In genomic region chr12:67621112-67621511, GRCh38 we compare ENCODE assay signal across 2 cellular contexts.
TF ChIP-seq lines count a peak whose summit lies in the region.

No MANE protein-coding gene starts in this region.

TF ChIP-seq in HepG2, 621 proteins besides CTCF, POLR2A, EP300 and RAD21:
- TF ChIP-seq ZNF891 (CRISPR knock-in tag; IDR thresholded peaks at IDR 0.05) (no peak), ZNF33A (CRISPR knock-in tag; IDR thresholded peaks at IDR 0.05; ENCODE audit: borderline replicate concordance) (no peak), TMF1 (CRISPR knock-in tag; IDR thresholded peaks at IDR 0.05; ENCODE audit: low read depth) (no peak), ARID4A (CRISPR knock-in tag; IDR thresholded peaks at IDR 0.05; ENCODE audit: borderline replicate concordance) (no peak), ZNF225 (CRISPR knock-in tag; IDR thresholded peaks at IDR 0.05) (no peak), ZBTB39 (CRISPR knock-in tag; IDR thresholded peaks at IDR 0.05) (no peak), NR2F6 (IDR thresholded peaks at IDR 0.05) (no peak), NR2F6 (CRISPR knock-in tag; IDR thresholded peaks at IDR 0.05) (no peak), MXD4 (CRISPR knock-in tag; IDR thresholded peaks at IDR 0.05) (no peak), ATF2 (CRISPR knock-in tag; IDR thresholded peaks at IDR 0.05) (no peak), CBFB (CRISPR knock-in tag; IDR thresholded peaks at IDR 0.05) (no peak), RAD51 (IDR thresholded peaks at IDR 0.05; ENCODE audit: borderline replicate concordance) (no peak), NFE2L2 (IDR thresholded peaks at IDR 0.05; ENCODE audit: low read length) (peak; percentile 60), ZNF780A (CRISPR knock-in tag; IDR thresholded peaks at IDR 0.05) (no peak), MXD3 (CRISPR knock-in tag; IDR thresholded peaks at IDR 0.05) (no peak), MAFK (conservative IDR thresholded peaks at IDR 0.05 in 1 of 2, IDR thresholded peaks at IDR 0.05 in 1 of 2; ENCODE audit: low read length in 2 of 2) (0 out of 4 replicates have a peak, but pooled peaks of 1 of the 2 experiments have one; percentile 16)

TF ChIP-seq in K562, 482 proteins besides CTCF, POLR2A, EP300 and RAD21:
- peak; percentile 35; the same call in 1 of the 2 replicates for TF ChIP-seq MAFK (IDR thresholded peaks at IDR 0.05; ENCODE audit: low read length)
- TF ChIP-seq NFE2L1 (tag; IDR thresholded peaks at IDR 0.05; ENCODE audit: borderline replicate concordance, low read depth): peak; percentile 68
- peak; percentile 68 for TF ChIP-seq ZNF316 (IDR thresholded peaks at IDR 0.05)
- peak; percentile 55 for TF ChIP-seq MAFF (IDR thresholded peaks at IDR 0.05; ENCODE audit: low read length)
- peak; percentile 59 for TF ChIP-seq NFE2 (IDR thresholded peaks at IDR 0.05; ENCODE audit: low read depth)
- TF ChIP-seq MAX (CRISPR knock-in tag; IDR thresholded peaks at IDR 0.05): no peak
- peak; percentile 62 for TF ChIP-seq C11orf30 (IDR thresholded peaks at IDR 0.05; ENCODE audit: low read depth)
- TF ChIP-seq MAFG (tag; conservative IDR thresholded peaks at IDR 0.05): peak; percentile 83
- no peak for TF ChIP-seq JUND (IDR thresholded peaks at IDR 0.05; ENCODE audit: borderline replicate concordance, low read depth, low read length)
- TF ChIP-seq JUND (tag; IDR thresholded peaks at IDR 0.05; ENCODE audit: borderline replicate concordance, low read depth, low read length): 0 out of 3 replicates have a peak, but pooled peaks have one; percentile 13
- 0 out of 2 replicates have a peak, but pooled peaks have one; percentile 13 for TF ChIP-seq ATF3 (IDR thresholded peaks at IDR 0.05)
- TF ChIP-seq ATF3 (CRISPR knock-in tag; conservative IDR thresholded peaks at IDR 0.05): no peak
- no peak for TF ChIP-seq HMG20B (CRISPR knock-in tag; IDR thresholded peaks at IDR 0.05)
